ENCODE assay signal across 15 cellular contexts in the genomic region with DNA sequence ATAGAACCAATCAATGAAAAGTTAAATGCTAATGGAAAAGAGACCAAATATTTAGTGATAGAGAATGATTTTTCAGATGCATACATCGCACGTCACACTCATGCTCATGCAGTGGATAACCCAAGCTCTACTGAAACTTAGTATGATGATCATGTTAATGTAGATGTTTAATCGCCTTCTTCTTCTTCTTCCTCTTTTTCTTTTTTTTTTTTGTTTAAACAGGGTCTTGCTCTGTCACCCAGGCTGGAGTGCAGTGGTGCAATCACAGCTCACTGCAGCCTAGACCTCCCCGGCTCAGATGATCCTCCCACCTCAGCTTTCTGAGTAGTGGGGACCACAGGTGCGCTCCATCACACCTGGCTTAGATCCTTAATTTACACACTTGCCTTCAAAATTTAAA.
"Had no signal": no experiment of that assay in that cellular context is flagged by ENCODE, and none has a peak within 500 bp of the region (broad histone marks: within the 10 kb centered on the region; RNA-seq: fewer than 3 reads in every experiment).

No MANE protein-coding gene starts in this region.

- H3K27ac Mint-ChIP-seq: activated CD8-positive, alpha-beta memory T cell treated with anti-CD3 and anti-CD28 coated beads, Interleukin-2, amount 10 ng/mL, durations not matched to agents 7 days and 5 days; activated naive CD4-positive, alpha-beta T cell treated with anti-CD3 and anti-CD28 coated beads, Interleukin-2, amount 10 ng/mL, durations not matched to agents 7 days and 5 days; activated T-cell treated with anti-CD3 and anti-CD28 coated beads, Interleukin-2, amount 50 U/mL, for 24 hours; neural progenitor cell; T-cell had no signal

- H3K4me3 Mint-ChIP-seq: activated CD8-positive, alpha-beta memory T cell treated with anti-CD3 and anti-CD28 coated beads, Interleukin-2, amount 10 ng/mL, durations not matched to agents 7 days and 5 days; activated naive CD4-positive, alpha-beta T cell treated with anti-CD3 and anti-CD28 coated beads, Interleukin-2, amount 10 ng/mL, durations not matched to agents 7 days and 5 days; activated T-cell treated with anti-CD3 and anti-CD28 coated beads, Interleukin-2, amount 50 U/mL, for 24 hours; neural progenitor cell; T-cell had no signal

- H3K9me3 Mint-ChIP-seq: activated naive CD4-positive, alpha-beta T cell treated with anti-CD3 and anti-CD28 coated beads, Interleukin-2, amount 10 ng/mL, durations not matched to agents 7 days and 5 days; activated T-cell treated with anti-CD3 and anti-CD28 coated beads, Interleukin-2, amount 50 U/mL, for 24 hours; neural progenitor cell had no signal

- H3K4me1 Mint-ChIP-seq: activated CD8-positive, alpha-beta memory T cell treated with anti-CD3 and anti-CD28 coated beads, Interleukin-2, amount 10 ng/mL, durations not matched to agents 7 days and 5 days had no signal

- DNase-seq: activated CD4-positive, alpha-beta T cell treated with anti-CD3 and anti-CD28 coated beads, Interleukin-2, amount 50 U/mL, for 48 hours; activated CD8-positive, alpha-beta memory T cell treated with anti-CD3 and anti-CD28 coated beads, Interleukin-2, amount 10 ng/mL, durations not matched to agents 7 days and 5 days; activated naive CD4-positive, alpha-beta T cell treated with anti-CD3 and anti-CD28 coated beads, Interleukin-2, amount 10 ng/mL, durations not matched to agents 7 days and 5 days; activated T-cell treated with anti-CD3 and anti-CD28 coated beads, Interleukin-2, amount 50 U/mL, for 24 hours; ovary; right lobe of liver; spleen; stimulated activated CD4-positive, alpha-beta T cell treated with anti-CD3 and anti-CD28 coated beads, Interleukin-1b, Interleukin-23, amount 100 ng/mL, for 48 hours; stomach; T-cell; T1000 had no signal

- H3K36me3 Mint-ChIP-seq: activated CD8-positive, alpha-beta memory T cell treated with anti-CD3 and anti-CD28 coated beads, Interleukin-2, amount 10 ng/mL, durations not matched to agents 7 days and 5 days; activated naive CD4-positive, alpha-beta T cell treated with anti-CD3 and anti-CD28 coated beads, Interleukin-2, amount 10 ng/mL, durations not matched to agents 7 days and 5 days; neural progenitor cell; T-cell had no signal

- H3K4me1 ChIP-seq: neural progenitor cell had no signal

- H3K36me3 ChIP-seq: neural progenitor cell, ovary, right lobe of liver, spleen, stomach, thoracic aorta had no signal

- H3K27me3 ChIP-seq: neural progenitor cell, ovary, right lobe of liver, spleen, stomach had no signal

- H3K9me3 ChIP-seq: ovary, right lobe of liver, spleen, stomach, thoracic aorta had no signal

- H3K4me3 ChIP-seq: neural progenitor cell, ovary, right lobe of liver, spleen, stomach, thoracic aorta had no signal

- H3K27ac ChIP-seq: neural progenitor cell, ovary, stomach, VCaP had no signal

- ATAC-seq: activated CD8-positive, alpha-beta memory T cell treated with anti-CD3 and anti-CD28 coated beads, Interleukin-2, amount 10 ng/mL, durations not matched to agents 7 days and 5 days; esophagus mucosa; T-cell had no signal

- H3K27me3 Mint-ChIP-seq: activated CD8-positive, alpha-beta memory T cell treated with anti-CD3 and anti-CD28 coated beads, Interleukin-2, amount 10 ng/mL, durations not matched to agents 7 days and 5 days; activated naive CD4-positive, alpha-beta T cell treated with anti-CD3 and anti-CD28 coated beads, Interleukin-2, amount 10 ng/mL, durations not matched to agents 7 days and 5 days; activated T-cell treated with anti-CD3 and anti-CD28 coated beads, Interleukin-2, amount 50 U/mL, for 24 hours; T-cell had no signal
